In genomic region chr15:101633356-101633755, GRCh38 we compare ENCODE assay signal across 18 cellular contexts. TPM values are rescaled to one million over a fixed set of nuclear protein-coding genes. Genes with fewer than 3 reads are reported as not detected.
DNase-seq lines count a peak whose midpoint lies in the region; ATAC-seq and TF ChIP-seq lines count a peak whose summit lies in the region.
"Had no signal": no experiment of that assay in that cellular context is flagged by ENCODE, and none has a peak within 500 bp of the region (broad histone marks: within the 10 kb centered on the region; RNA-seq: fewer than 3 reads in every experiment).

No MANE protein-coding gene starts in this region.

- H3K36me3 ChIP-seq in adipocyte (ENCODE audit: control insufficient read depth, insufficient read depth, low read length, severe bottlenecking) (peaks cover 6% of the 10 kb centered on the region), esophagus muscularis mucosa (peaks cover 0 to 11% (median 0%) of the 10 kb centered on the region in 4 donors), right atrium auricular region (no peaks in the 10 kb centered on the region)

- H3K27me3 ChIP-seq in adipocyte (replicated peaks; ENCODE audit: control insufficient read depth, insufficient read depth, low read length), result no peaks in the 10 kb centered on the region
- no peaks in the 10 kb centered on the region for H3K27me3 ChIP-seq in esophagus muscularis mucosa
- H3K27me3 ChIP-seq in right atrium auricular region, result no peaks in the 10 kb centered on the region
- H3K27me3 ChIP-seq: BLaER1 treated with 17β-estradiol and CSF1 and Interleukin-3, amounts not matched to agents 10 nM and 100 nM had no signal

- DNase-seq in activated CD4-positive, alpha-beta T cell treated with anti-CD3 and anti-CD28 coated beads, Interleukin-2, amount 10 ng/mL, durations not matched to agents 24 days and 14 days, result peak; percentile 45
- DNase-seq in activated CD4-positive, alpha-beta T cell treated with anti-CD3 and anti-CD28 coated beads for 4 hours, result no peak
- DNase-seq in adipocyte (ENCODE audit: low read depth) (no peak), esophagus muscularis mucosa (ENCODE audit: extremely low spot score) (peak; percentile 66), right atrium auricular region (ENCODE audit: low spot score) (no peak)
- DNase-seq in natural killer cell treated with Interleukin-12 subunit alpha and Interleukin-12 subunit beta and Interleukin-15 and Interleukin-18, amount 100 ng/mL, for 72 hours (ENCODE audit: low spot score), result no peak
- DNase-seq: AML-193; Caco-2; Calu3; CD4-positive, alpha-beta T cell; CD8-positive, alpha-beta T cell; DMS79 treated with DMSO at 0.1 percent for 48 hours; GF-D8 had no signal

- no peaks in the 10 kb centered on the region for H3K27me3 Mint-ChIP-seq in activated CD4-positive, alpha-beta T cell treated with anti-CD3 and anti-CD28 coated beads, Interleukin-2, amount 10 ng/mL, durations not matched to agents 24 days and 14 days
- H3K27me3 Mint-ChIP-seq in natural killer cell treated with Interleukin-12 subunit alpha and Interleukin-12 subunit beta and Interleukin-15 and Interleukin-18, amount 100 ng/mL, for 72 hours, result no peaks in the 10 kb centered on the region
- H3K27me3 Mint-ChIP-seq: B cell; CD4-positive, alpha-beta T cell had no signal

- intact Hi-C loops in activated CD4-positive, alpha-beta T cell treated with anti-CD3 and anti-CD28 coated beads, Interleukin-2, amount 10 ng/mL, durations not matched to agents 24 days and 14 days (cut with micrococcal nuclease), result no loop called here
- intact Hi-C loops in esophagus muscularis mucosa (cut with DNase I), result no loop called here

- H3K4me1 ChIP-seq in adipocyte (ENCODE audit: control insufficient read depth, insufficient read depth, low read length), result peaks cover 19% of the 10 kb centered on the region
- peaks cover 0 to 8% (median 3%) of the 10 kb centered on the region in 4 donors for H3K4me1 ChIP-seq in esophagus muscularis mucosa
- no peaks in the 10 kb centered on the region for H3K4me1 ChIP-seq in right atrium auricular region

- no peak for TF ChIP-seq EP300 in esophagus muscularis mucosa (IDR thresholded peaks at IDR 0.05)

- no peak overlapping the region for H3K4me3 Mint-ChIP-seq in activated CD4-positive, alpha-beta T cell treated with anti-CD3 and anti-CD28 coated beads, Interleukin-2, amount 10 ng/mL, durations not matched to agents 24 days and 14 days
- no peak overlapping the region for H3K4me3 Mint-ChIP-seq in natural killer cell treated with Interleukin-12 subunit alpha and Interleukin-12 subunit beta and Interleukin-15 and Interleukin-18, amount 100 ng/mL, for 72 hours
- H3K4me3 Mint-ChIP-seq: B cell; CD4-positive, alpha-beta T cell; CD8-positive, alpha-beta T cell had no signal

- no peak for TF ChIP-seq POLR2A in esophagus muscularis mucosa (IDR thresholded peaks at IDR 0.05; ENCODE audit: low read depth)

- no peak overlapping the region for H3K27ac ChIP-seq in esophagus muscularis mucosa (replicated peaks in 1 of 4)
- no peak overlapping the region for H3K27ac ChIP-seq in right atrium auricular region
- H3K27ac ChIP-seq: 22Rv1; A549; BLaER1 treated with 17β-estradiol and CSF1 and Interleukin-3, amounts not matched to agents 10 nM and 100 nM; C4-2B had no signal

- H3K4me1 Mint-ChIP-seq in activated CD4-positive, alpha-beta T cell treated with anti-CD3 and anti-CD28 coated beads, Interleukin-2, amount 10 ng/mL, durations not matched to agents 24 days and 14 days, result no peaks in the 10 kb centered on the region
- H3K4me1 Mint-ChIP-seq in natural killer cell treated with Interleukin-12 subunit alpha and Interleukin-12 subunit beta and Interleukin-15 and Interleukin-18, amount 100 ng/mL, for 72 hours (ENCODE audit: low read depth in 2 of 2), result no peaks in the 10 kb centered on the region
- H3K4me1 Mint-ChIP-seq: B cell had no signal

- no peaks in the 10 kb centered on the region for H3K9me3 Mint-ChIP-seq in activated CD4-positive, alpha-beta T cell treated with anti-CD3 and anti-CD28 coated beads, Interleukin-2, amount 10 ng/mL, durations not matched to agents 24 days and 14 days
- H3K9me3 Mint-ChIP-seq in natural killer cell treated with Interleukin-12 subunit alpha and Interleukin-12 subunit beta and Interleukin-15 and Interleukin-18, amount 100 ng/mL, for 72 hours, result no peaks in the 10 kb centered on the region
- H3K9me3 Mint-ChIP-seq: CD4-positive, alpha-beta T cell; CD8-positive, alpha-beta T cell had no signal

- peak overlapping the region; percentile 4 for H3K4me3 ChIP-seq in adipocyte (ENCODE audit: low read length)
- H3K4me3 ChIP-seq in esophagus muscularis mucosa, result no peak overlapping the region
- H3K4me3 ChIP-seq in right atrium auricular region, result no peak overlapping the region
- H3K4me3 ChIP-seq: A549; BLaER1 treated with 17β-estradiol and CSF1 and Interleukin-3, amounts not matched to agents 10 nM and 100 nM had no signal

- ATAC-seq in natural killer cell treated with Interleukin-12 subunit alpha and Interleukin-12 subunit beta and Interleukin-15 and Interleukin-18, amount 100 ng/mL, for 72 hours, result no peak
- ATAC-seq: A549; CD8-positive, alpha-beta T cell had no signal

- WGBS in esophagus muscularis mucosa, result 95% methylated on average over 3 of the region's 3 CpGs

- no peaks in the 10 kb centered on the region for H3K36me3 Mint-ChIP-seq in activated CD4-positive, alpha-beta T cell treated with anti-CD3 and anti-CD28 coated beads, Interleukin-2, amount 10 ng/mL, durations not matched to agents 24 days and 14 days (ENCODE audit: low read depth)
- no peaks in the 10 kb centered on the region for H3K36me3 Mint-ChIP-seq in natural killer cell treated with Interleukin-12 subunit alpha and Interleukin-12 subunit beta and Interleukin-15 and Interleukin-18, amount 100 ng/mL, for 72 hours

- H3K9ac ChIP-seq in adipocyte (ENCODE audit: low read length), result no peak overlapping the region
- H3K9ac ChIP-seq: BLaER1 treated with 17β-estradiol and CSF1 and Interleukin-3, amounts not matched to agents 10 nM and 100 nM had no signal

- H3K9me3 ChIP-seq in adipocyte (ENCODE audit: control insufficient read depth, low read length), result no peaks in the 10 kb centered on the region
- no peaks in the 10 kb centered on the region for H3K9me3 ChIP-seq in esophagus muscularis mucosa
- H3K9me3 ChIP-seq in right atrium auricular region, result no peaks in the 10 kb centered on the region
- H3K9me3 ChIP-seq: A549; BLaER1 treated with 17β-estradiol and CSF1 and Interleukin-3, amounts not matched to agents 10 nM and 100 nM; Caco-2 had no signal

- no peak for TF ChIP-seq CTCF in esophagus muscularis mucosa (IDR thresholded peaks at IDR 0.05)
- TF ChIP-seq CTCF in right atrium auricular region (IDR thresholded peaks at IDR 0.05), result no peak

- no peak overlapping the region for H3K27ac Mint-ChIP-seq in activated CD4-positive, alpha-beta T cell treated with anti-CD3 and anti-CD28 coated beads, Interleukin-2, amount 10 ng/mL, durations not matched to agents 24 days and 14 days
- H3K27ac Mint-ChIP-seq in natural killer cell treated with Interleukin-12 subunit alpha and Interleukin-12 subunit beta and Interleukin-15 and Interleukin-18, amount 100 ng/mL, for 72 hours, result no peak overlapping the region
- H3K27ac Mint-ChIP-seq: B cell; CD4-positive, alpha-beta T cell; CD8-positive, alpha-beta T cell had no signal

RNA-seq across cellular contexts. Expression of gene TM2D3, which starts 18.8 kb away (rescaled TPM):
- 56.2 and 62.7 TPM in 2 replicates for total RNA-seq in activated CD4-positive, alpha-beta T cell treated with anti-CD3 and anti-CD28 coated beads, Interleukin-2, amount 10 ng/mL, durations not matched to agents 24 days and 14 days
- 10 to 100 TPM; 35.5 to 50.5 (median 40.5) TPM for total RNA-seq in esophagus muscularis mucosa
- total RNA-seq in natural killer cell treated with Interleukin-12 subunit alpha and Interleukin-12 subunit beta and Interleukin-15 and Interleukin-18, amount 100 ng/mL, for 72 hours, result 10 to 100 TPM; 48.0 to 49.6 TPM
- 10 to 100 TPM; 36.0 to 53.4 TPM for total RNA-seq in right atrium auricular region

Comparison
In these comparisons a context has a peak if more than half of its experiments do, and no peak if none do; other contexts are left out.
1. DNase-seq: peak in activated CD4-positive, alpha-beta T cell treated with anti-CD3 and anti-CD28 coated beads, Interleukin-2, amount 10 ng/mL, durations not matched to agents 24 days and 14 days (single experiment) and esophagus muscularis mucosa (single experiment); none in activated CD4-positive, alpha-beta T cell treated with anti-CD3 and anti-CD28 coated beads for 4 hours (0 of 2), adipocyte (single experiment), natural killer cell treated with Interleukin-12 subunit alpha and Interleukin-12 subunit beta and Interleukin-15 and Interleukin-18, amount 100 ng/mL, for 72 hours (single experiment) and right atrium auricular region (single experiment).